2 cellular contexts compared by ENCODE assay signal in the genomic region with DNA sequence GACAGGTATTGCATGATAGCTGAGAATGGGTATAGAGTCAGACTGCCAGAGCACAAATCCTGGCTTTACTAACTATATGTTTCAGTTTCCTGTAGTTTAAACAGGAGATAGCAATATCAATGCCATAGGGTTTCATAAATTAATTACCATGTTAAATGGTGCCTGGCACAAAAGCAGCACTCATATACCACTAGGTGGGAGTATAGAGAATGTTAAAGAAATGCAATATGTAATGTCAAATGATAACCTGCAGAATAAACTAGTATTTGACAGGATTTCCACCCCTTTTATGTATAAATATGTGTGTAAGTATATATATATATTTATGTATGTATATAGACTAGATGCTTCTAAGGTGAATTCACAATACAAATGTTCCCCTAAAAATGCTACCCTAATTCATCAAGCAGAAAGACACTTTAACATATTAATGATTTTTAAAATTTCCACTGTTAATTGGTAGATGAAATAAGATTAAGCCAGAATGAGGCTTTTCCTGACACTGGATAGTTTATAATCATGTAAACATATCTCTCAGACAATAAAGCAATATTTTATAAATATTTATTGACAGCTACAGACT.
TF ChIP-seq lines count a peak whose summit lies in the region.

No MANE protein-coding gene starts in this region.

TF ChIP-seq in Ishikawa, 13 proteins besides CTCF, POLR2A, EP300 and RAD21 (continued from another document):
- TF ChIP-seq, protein P1, sequence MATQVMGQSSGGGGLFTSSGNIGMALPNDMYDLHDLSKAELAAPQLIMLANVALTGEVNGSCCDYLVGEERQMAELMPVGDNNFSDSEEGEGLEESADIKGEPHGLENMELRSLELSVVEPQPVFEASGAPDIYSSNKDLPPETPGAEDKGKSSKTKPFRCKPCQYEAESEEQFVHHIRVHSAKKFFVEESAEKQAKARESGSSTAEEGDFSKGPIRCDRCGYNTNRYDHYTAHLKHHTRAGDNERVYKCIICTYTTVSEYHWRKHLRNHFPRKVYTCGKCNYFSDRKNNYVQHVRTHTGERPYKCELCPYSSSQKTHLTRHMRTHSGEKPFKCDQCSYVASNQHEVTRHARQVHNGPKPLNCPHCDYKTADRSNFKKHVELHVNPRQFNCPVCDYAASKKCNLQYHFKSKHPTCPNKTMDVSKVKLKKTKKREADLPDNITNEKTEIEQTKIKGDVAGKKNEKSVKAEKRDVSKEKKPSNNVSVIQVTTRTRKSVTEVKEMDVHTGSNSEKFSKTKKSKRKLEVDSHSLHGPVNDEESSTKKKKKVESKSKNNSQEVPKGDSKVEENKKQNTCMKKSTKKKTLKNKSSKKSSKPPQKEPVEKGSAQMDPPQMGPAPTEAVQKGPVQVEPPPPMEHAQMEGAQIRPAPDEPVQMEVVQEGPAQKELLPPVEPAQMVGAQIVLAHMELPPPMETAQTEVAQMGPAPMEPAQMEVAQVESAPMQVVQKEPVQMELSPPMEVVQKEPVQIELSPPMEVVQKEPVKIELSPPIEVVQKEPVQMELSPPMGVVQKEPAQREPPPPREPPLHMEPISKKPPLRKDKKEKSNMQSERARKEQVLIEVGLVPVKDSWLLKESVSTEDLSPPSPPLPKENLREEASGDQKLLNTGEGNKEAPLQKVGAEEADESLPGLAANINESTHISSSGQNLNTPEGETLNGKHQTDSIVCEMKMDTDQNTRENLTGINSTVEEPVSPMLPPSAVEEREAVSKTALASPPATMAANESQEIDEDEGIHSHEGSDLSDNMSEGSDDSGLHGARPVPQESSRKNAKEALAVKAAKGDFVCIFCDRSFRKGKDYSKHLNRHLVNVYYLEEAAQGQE (IDR thresholded peaks at IDR 0.05; ENCODE audit: low read depth), result no peak
- no peak for TF ChIP-seq TCF12 (IDR thresholded peaks at IDR 0.05; ENCODE audit: low read depth)
- no peak for TF ChIP-seq CREB1 (IDR thresholded peaks at IDR 0.05; ENCODE audit: low read depth)
- TF ChIP-seq, protein P2, sequence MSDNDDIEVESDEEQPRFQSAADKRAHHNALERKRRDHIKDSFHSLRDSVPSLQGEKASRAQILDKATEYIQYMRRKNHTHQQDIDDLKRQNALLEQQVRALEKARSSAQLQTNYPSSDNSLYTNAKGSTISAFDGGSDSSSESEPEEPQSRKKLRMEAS (IDR thresholded peaks at IDR 0.05), result no peak
- TF ChIP-seq YY1 (IDR thresholded peaks at IDR 0.05; ENCODE audit: low read depth), result no peak
- TF ChIP-seq CEBPB (IDR thresholded peaks at IDR 0.05), result no peak
- no peak for TF ChIP-seq NFIC (IDR thresholded peaks at IDR 0.05)
- no peak for TF ChIP-seq EGR1 (IDR thresholded peaks at IDR 0.05)
- TF ChIP-seq, protein P3, sequence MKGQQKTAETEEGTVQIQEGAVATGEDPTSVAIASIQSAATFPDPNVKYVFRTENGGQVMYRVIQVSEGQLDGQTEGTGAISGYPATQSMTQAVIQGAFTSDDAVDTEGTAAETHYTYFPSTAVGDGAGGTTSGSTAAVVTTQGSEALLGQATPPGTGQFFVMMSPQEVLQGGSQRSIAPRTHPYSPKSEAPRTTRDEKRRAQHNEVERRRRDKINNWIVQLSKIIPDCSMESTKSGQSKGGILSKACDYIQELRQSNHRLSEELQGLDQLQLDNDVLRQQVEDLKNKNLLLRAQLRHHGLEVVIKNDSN (IDR thresholded peaks at IDR 0.05), result no peak
- no peak for TF ChIP-seq ZBTB7A (IDR thresholded peaks at IDR 0.05; ENCODE audit: low read depth)
- TF ChIP-seq TEAD4 (IDR thresholded peaks at IDR 0.05), result no peak

TF ChIP-seq in HepG2, 621 proteins besides CTCF, POLR2A, EP300 and RAD21 (continued from another document):
- TF ChIP-seq, protein P4, sequence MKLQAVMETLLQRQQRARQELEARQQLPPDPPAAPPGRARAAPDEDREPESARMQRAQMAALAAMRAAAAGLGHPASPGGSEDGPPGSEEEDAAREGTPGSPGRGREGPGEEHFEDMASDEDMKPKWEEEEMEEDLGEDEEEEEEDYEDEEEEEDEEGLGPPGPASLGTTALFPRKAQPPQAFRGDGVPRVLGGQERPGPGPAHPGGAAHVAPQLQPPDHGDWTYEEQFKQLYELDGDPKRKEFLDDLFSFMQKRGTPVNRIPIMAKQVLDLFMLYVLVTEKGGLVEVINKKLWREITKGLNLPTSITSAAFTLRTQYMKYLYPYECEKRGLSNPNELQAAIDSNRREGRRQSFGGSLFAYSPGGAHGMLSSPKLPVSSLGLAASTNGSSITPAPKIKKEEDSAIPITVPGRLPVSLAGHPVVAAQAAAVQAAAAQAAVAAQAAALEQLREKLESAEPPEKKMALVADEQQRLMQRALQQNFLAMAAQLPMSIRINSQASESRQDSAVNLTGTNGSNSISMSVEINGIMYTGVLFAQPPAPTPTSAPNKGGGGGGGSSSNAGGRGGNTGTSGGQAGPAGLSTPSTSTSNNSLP (IDR thresholded peaks at IDR 0.05; ENCODE audit: low read depth, low read length), result peak; percentile 44; the same call in 1 of the 2 replicates
- peak; percentile 41 for TF ChIP-seq STAG1 (CRISPR knock-in tag; IDR thresholded peaks at IDR 0.05)
